Comparison of ENCODE assay signal across 10 cellular contexts in genomic region chr5:157267766-157268480, GRCh38. TPM values are rescaled to one million over a fixed set of nuclear protein-coding genes. Genes with fewer than 3 reads are reported as not detected.
DNase-seq lines count a peak whose midpoint lies in the region; ATAC-seq and TF ChIP-seq lines count a peak whose summit lies in the region.
"Had no signal": no experiment of that assay in that cellular context is flagged by ENCODE, and none has a peak within 500 bp of the region (broad histone marks: within the 10 kb centered on the region; RNA-seq: fewer than 3 reads in every experiment).

No MANE protein-coding gene starts in this region.

- no peaks in the 10 kb centered on the region for H3K36me3 Mint-ChIP-seq in chondrocyte (ENCODE audit: low read depth)

- POLR2A ChIA-PET in RWPE1 (lab: Yijun Ruan, JAX; ENCODE audit: low non-redundant PET), result no interaction called here

- CTCF ChIA-PET in RWPE1 (lab: Yijun Ruan, JAX), result interaction anchor here (0.5 to 0.8 kb wide), 3 partner anchors 35 to 1959 kb away, joined by 3 read pairs; no protein-coding TSS in a partner anchor

- ATAC-seq in GM18867 (IDR thresholded peaks at IDR 0.05; ENCODE audit: unreplicated experiment), result no peak

- TF ChIP-seq CTCF in RWPE1 (conservative IDR thresholded peaks at IDR 0.05; ENCODE audit: low read depth) (no peak), chondrocyte (IDR thresholded peaks at IDR 0.05) (no peak)

- no peak overlapping the region for H3K4me3 Mint-ChIP-seq in chondrocyte (ENCODE audit: unreplicated experiment)

- no peak overlapping the region for H3K27ac ChIP-seq in RWPE1
- H3K27ac ChIP-seq: 22Rv1 had no signal

- H3K4me1 Mint-ChIP-seq in chondrocyte (ENCODE audit: low read depth), result peaks cover 6% of the 10 kb centered on the region

- H3K27me3 Mint-ChIP-seq in chondrocyte (ENCODE audit: low read depth), result peaks cover 1% of the 10 kb centered on the region

- peak; percentile 32 for DNase-seq in DMS 273 (lab: John Stamatoyannopoulos, UW; ENCODE audit: unreplicated experiment)
- no peak for DNase-seq in DMS 273 treated with DMSO at 0.1 percent for 48 hours (lab: John Stamatoyannopoulos, UW)
- DNase-seq in RWPE1 (ENCODE audit: low spot score), result peak; percentile 55
- DNase-seq in globus pallidus (ENCODE audit: low spot score), result peak; percentile 51
- peak; percentile 45 for DNase-seq in renal cortical epithelial cell (ENCODE audit: low read depth)
- no peak for DNase-seq in A172 (ENCODE audit: low spot score)
- no peak for DNase-seq in chondrocyte (ENCODE audit: low spot score)
- DNase-seq: NCI-H748 treated with DMSO at 0.1 percent for 48 hours had no signal

- H3K27ac Mint-ChIP-seq in chondrocyte (ENCODE audit: unreplicated experiment), result no peak overlapping the region

- no peaks in the 10 kb centered on the region for H3K9me3 Mint-ChIP-seq in chondrocyte (ENCODE audit: low read depth)

RNA-seq across cellular contexts. Expression of gene CYFIP2, which starts 2.0 kb away (rescaled TPM):
- total RNA-seq in renal cortical epithelial cell (38.7 and 57.9 TPM in 2 replicates), chondrocyte (15.7 to 39.6 TPM (median 37.4 TPM) in 3 replicates)
- total RNA-seq in A172 (2014; rRNA removed; shearing (Covaris generic)), result 24.7 and 47.7 TPM in 2 replicates

Comparison
In these comparisons a context has a peak if more than half of its experiments do, and no peak if none do; other contexts are left out.
1. DNase-seq: peak in DMS 273 (single experiment), RWPE1 (single experiment), globus pallidus (single experiment) and renal cortical epithelial cell (single experiment); none in DMS 273 treated with DMSO at 0.1 percent for 48 hours (single experiment), A172 (single experiment) and chondrocyte (single experiment).